Comparison of ENCODE assay signal across 1 cellular context in genomic region chr3:122496529-122496928, GRCh38.
TF ChIP-seq lines count a peak whose summit lies in the region.

No MANE protein-coding gene starts in this region.

TF ChIP-seq in H1, 55 proteins besides CTCF, POLR2A, EP300 and RAD21 (continued from another document):
- TF ChIP-seq CHD1 (IDR thresholded peaks at IDR 0.05; ENCODE audit: low read depth, low read length), result no peak
- TF ChIP-seq TCF12 (IDR thresholded peaks at IDR 0.05; ENCODE audit: low read depth, low read length), result no peak
- TF ChIP-seq, protein P1, sequence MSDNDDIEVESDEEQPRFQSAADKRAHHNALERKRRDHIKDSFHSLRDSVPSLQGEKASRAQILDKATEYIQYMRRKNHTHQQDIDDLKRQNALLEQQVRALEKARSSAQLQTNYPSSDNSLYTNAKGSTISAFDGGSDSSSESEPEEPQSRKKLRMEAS (IDR thresholded peaks at IDR 0.05), result no peak
- no peak for TF ChIP-seq POLR2AphosphoS5 (IDR thresholded peaks at IDR 0.05; ENCODE audit: low read depth, low read length)
- no peak for TF ChIP-seq SIRT6 (IDR thresholded peaks at IDR 0.05; ENCODE audit: low read length)
